Comparison of ENCODE assay signal across 1 cellular context in genomic region chrX:72180539-72180938, GRCh38.
A peak's percentile ranks its signal among the peaks of the same experiment; 100 is the strongest.
TF ChIP-seq lines count a peak whose summit lies in the region.

No MANE protein-coding gene starts in this region.

TF ChIP-seq in HepG2, 621 proteins besides CTCF, POLR2A, EP300 and RAD21:
- TF ChIP-seq ZMYM3 (CRISPR knock-in tag; IDR thresholded peaks at IDR 0.05) (peak; percentile 56), ZBTB4 (CRISPR knock-in tag; IDR thresholded peaks at IDR 0.05; ENCODE audit: borderline replicate concordance) (no peak), ELF3 (CRISPR knock-in tag; IDR thresholded peaks at IDR 0.05) (no peak), CEBPZ (IDR thresholded peaks at IDR 0.05; ENCODE audit: low read length) (no peak), KDM1A (CRISPR knock-in tag; IDR thresholded peaks at IDR 0.05) (0 out of 2 replicates have a peak, but pooled peaks have one; percentile 57), ZNF629 (CRISPR knock-in tag; conservative IDR thresholded peaks at IDR 0.05) (peak; percentile 93), ARNTL (CRISPR knock-in tag; IDR thresholded peaks at IDR 0.05) (no peak), LBX2 (CRISPR knock-in tag; IDR thresholded peaks at IDR 0.05; ENCODE audit: borderline replicate concordance) (no peak), ESRRA (CRISPR knock-in tag; IDR thresholded peaks at IDR 0.05; ENCODE audit: low read depth) (0 out of 2 replicates have a peak, but pooled peaks have one; percentile 29)
